Comparison of ENCODE assay signal across 23 cellular contexts in genomic region chrX:118370921-118371624, GRCh38. TPM values are rescaled to one million over a fixed set of nuclear protein-coding genes. Genes with fewer than 3 reads are reported as not detected.
A peak's percentile ranks its signal among the peaks of the same experiment; 100 is the strongest.
DNase-seq lines count a peak whose midpoint lies in the region; ATAC-seq and TF ChIP-seq lines count a peak whose summit lies in the region.
"Had no signal": no experiment of that assay in that cellular context is flagged by ENCODE, and none has a peak within 500 bp of the region (broad histone marks: within the 10 kb centered on the region; RNA-seq: fewer than 3 reads in every experiment).

No MANE protein-coding gene starts in this region.

- no peaks in the 10 kb centered on the region for H3K36me3 ChIP-seq in fibroblast of lung (ENCODE audit: control insufficient read depth, insufficient read depth, low read length)
- H3K36me3 ChIP-seq: BLaER1, left ventricle myocardium inferior, neural progenitor cell, upper lobe of right lung had no signal

- H4K20me1 ChIP-seq in fibroblast of lung (ENCODE audit: control insufficient read depth, extremely low read depth, insufficient read depth, low read length), result no peaks in the 10 kb centered on the region
- H4K20me1 ChIP-seq: BLaER1 had no signal

- TF ChIP-seq CTCF in fibroblast of lung (conservative IDR thresholded peaks at IDR 0.05 in 1 of 2, IDR thresholded peaks at IDR 0.05 in 1 of 2; ENCODE audit: low read depth in 1 of 2, low read length in 2 of 2) (no peak), osteocyte (IDR thresholded peaks at IDR 0.05) (no peak)

- peaks cover 5% of the 10 kb centered on the region for H3K4me1 Mint-ChIP-seq in activated naive CD4-positive, alpha-beta T cell treated with anti-CD3 and anti-CD28 coated beads, Interleukin-2, amount 50 U/mL, for 24 hours
- peaks cover 39% of the 10 kb centered on the region for H3K4me1 Mint-ChIP-seq in osteocyte (ENCODE audit: unreplicated experiment)
- H3K4me1 Mint-ChIP-seq: central memory CD8-positive, alpha-beta T cell had no signal

- peaks cover 9% of the 10 kb centered on the region for H3K79me2 ChIP-seq in fibroblast of lung (ENCODE audit: control insufficient read depth, insufficient read depth, low read length)

- no peak overlapping the region for H2AFZ ChIP-seq in fibroblast of lung (ENCODE audit: low read length)
- H2AFZ ChIP-seq: neural progenitor cell had no signal

- ATAC-seq in activated naive CD4-positive, alpha-beta T cell treated with anti-CD3 and anti-CD28 coated beads, Interleukin-2, amount 50 U/mL, for 72 hours, result no peak
- ATAC-seq: mucosa of descending colon, upper lobe of right lung, WTC11 had no signal

- H3K9ac ChIP-seq in fibroblast of lung (ENCODE audit: insufficient read depth, low read length), result no peak overlapping the region
- H3K9ac ChIP-seq: BLaER1, KMS-11, neural progenitor cell had no signal

- no peak overlapping the region for H3K4me2 ChIP-seq in fibroblast of lung (ENCODE audit: extremely low read depth, insufficient read depth, low read length)
- H3K4me2 ChIP-seq: BLaER1, KMS-11, neural progenitor cell had no signal

- no peak overlapping the region for H3K4me3 Mint-ChIP-seq in activated naive CD4-positive, alpha-beta T cell treated with anti-CD3 and anti-CD28 coated beads, Interleukin-2, amount 50 U/mL, for 24 hours
- H3K4me3 Mint-ChIP-seq in osteocyte (ENCODE audit: unreplicated experiment), result peak overlapping the region; percentile 23
- H3K4me3 Mint-ChIP-seq: central memory CD8-positive, alpha-beta T cell; neural progenitor cell; WTC11 had no signal

- H3K27me3 Mint-ChIP-seq in activated naive CD4-positive, alpha-beta T cell treated with anti-CD3 and anti-CD28 coated beads, Interleukin-2, amount 50 U/mL, for 24 hours, result no peaks in the 10 kb centered on the region
- H3K27me3 Mint-ChIP-seq in osteocyte (ENCODE audit: unreplicated experiment), result no peaks in the 10 kb centered on the region
- H3K27me3 Mint-ChIP-seq: central memory CD8-positive, alpha-beta T cell had no signal

- H3K9me3 Mint-ChIP-seq in activated naive CD4-positive, alpha-beta T cell treated with anti-CD3 and anti-CD28 coated beads, Interleukin-2, amount 50 U/mL, for 24 hours, result no peaks in the 10 kb centered on the region
- no peaks in the 10 kb centered on the region for H3K9me3 Mint-ChIP-seq in activated naive CD4-positive, alpha-beta T cell treated with anti-CD3 and anti-CD28 coated beads, Interleukin-2, amount 50 U/mL, for 72 hours
- H3K9me3 Mint-ChIP-seq in osteocyte (ENCODE audit: unreplicated experiment), result no peaks in the 10 kb centered on the region
- H3K9me3 Mint-ChIP-seq: central memory CD8-positive, alpha-beta T cell; WTC11 had no signal

- H3K27ac Mint-ChIP-seq in activated naive CD4-positive, alpha-beta T cell treated with anti-CD3 and anti-CD28 coated beads, Interleukin-2, amount 50 U/mL, for 24 hours, result peak overlapping the region; percentile 15
- H3K27ac Mint-ChIP-seq in activated naive CD4-positive, alpha-beta T cell treated with anti-CD3 and anti-CD28 coated beads, Interleukin-2, amount 50 U/mL, for 72 hours, result no peak overlapping the region
- H3K27ac Mint-ChIP-seq in osteocyte (ENCODE audit: unreplicated experiment), result peak overlapping the region; percentile 72
- H3K27ac Mint-ChIP-seq: neural progenitor cell, WTC11 had no signal

- H3K27ac ChIP-seq in fibroblast of lung (ENCODE audit: insufficient read depth, low read length), result peak overlapping the region; percentile 14
- H3K27ac ChIP-seq: 22Rv1, BLaER1, KMS-11, left ventricle myocardium inferior, neural progenitor cell, spleen, upper lobe of right lung had no signal

- H3K27me3 ChIP-seq in fibroblast of lung (ENCODE audit: control insufficient read depth, insufficient read depth, low read length), result no peaks in the 10 kb centered on the region
- H3K27me3 ChIP-seq: BLaER1, neural progenitor cell, spleen, upper lobe of right lung had no signal

- DNase-seq in activated naive CD4-positive, alpha-beta T cell treated with anti-CD3 and anti-CD28 coated beads, Interleukin-2, amount 50 U/mL, for 72 hours (ENCODE audit: low spot score in 2 of 2), result no peak
- DNase-seq in M059J (ENCODE audit: low read depth) (peak; percentile 29), fibroblast of lung (ENCODE audit: low read depth in 2 of 2) (peak; percentile 41 to 63), osteocyte (ENCODE audit: extremely low spot score, unreplicated experiment) (no peak), NCI-H1105 treated with DMSO at 0.1 percent for 48 hours (lab: John Stamatoyannopoulos, UW) (no peak), Ammon's horn (ENCODE audit: low spot score) (no peak), erythroblast (lab: John Stamatoyannopoulos, UW) (no peak)
- DNase-seq: activated CD4-positive, alpha-beta T cell treated with anti-CD3 and anti-CD28 coated beads, Interleukin-2, amount 50 U/mL, for 4 hours; activated gamma-delta T cell; left ventricle myocardium inferior; mucosa of descending colon; NCI-H2107; NCI-H510A treated with DMSO at 0.1 percent for 48 hours; spleen; stimulated activated CD4-positive, alpha-beta T cell treated with anti-CD3 and anti-CD28 coated beads, Interleukin-4, amount 100 ng/mL, for 4 hours; upper lobe of right lung had no signal

- H3K4me3 ChIP-seq in fibroblast of lung (replicated peaks in 1 of 4; ENCODE audit: control extremely low read depth in 1 of 4, insufficient read depth in 1 of 4, low read depth in 3 of 4, low read length in 4 of 4), result no peak overlapping the region
- H3K4me3 ChIP-seq: BLaER1, left ventricle myocardium inferior, mucosa of descending colon, neural progenitor cell, spleen, upper lobe of right lung had no signal

- no peak for TF ChIP-seq POLR2A in erythroblast (IDR thresholded peaks at IDR 0.05; ENCODE audit: low read length)

- H3K36me3 Mint-ChIP-seq in activated naive CD4-positive, alpha-beta T cell treated with anti-CD3 and anti-CD28 coated beads, Interleukin-2, amount 50 U/mL, for 24 hours, result peaks cover 1% of the 10 kb centered on the region
- no peaks in the 10 kb centered on the region for H3K36me3 Mint-ChIP-seq in activated naive CD4-positive, alpha-beta T cell treated with anti-CD3 and anti-CD28 coated beads, Interleukin-2, amount 50 U/mL, for 72 hours
- H3K36me3 Mint-ChIP-seq in osteocyte (ENCODE audit: unreplicated experiment), result peaks cover 8% of the 10 kb centered on the region

- H3K4me1 ChIP-seq in fibroblast of lung (ENCODE audit: control insufficient read depth, extremely low read depth, insufficient read depth, low read length), result peaks cover 2% of the 10 kb centered on the region
- H3K4me1 ChIP-seq: BLaER1, spleen, upper lobe of right lung had no signal

- no peaks in the 10 kb centered on the region for H3K9me3 ChIP-seq in fibroblast of lung (ENCODE audit: control insufficient read depth, insufficient read depth, low read depth, low read length)
- H3K9me3 ChIP-seq: BLaER1, left ventricle myocardium inferior, mucosa of descending colon, spleen, upper lobe of right lung had no signal

RNA-seq across cellular contexts. Expression of gene WDR44, which starts 25.2 kb away (rescaled TPM):
- 1 to 10 TPM; 8.0 TPM for total RNA-seq in activated naive CD4-positive, alpha-beta T cell treated with anti-CD3 and anti-CD28 coated beads, Interleukin-2, amount 50 U/mL, for 72 hours
- total RNA-seq in M059J (2014; rRNA removed; shearing (Covaris generic)), result 25.0 and 38.0 TPM in 2 replicates
- 12.1 and 15.0 TPM in 2 replicates for total RNA-seq in fibroblast of lung
- polyA plus RNA-seq in fibroblast of lung, result 20.6 and 22.8 TPM in 2 replicates
- polyA plus RNA-seq in fibroblast of lung (2012), result 10.4 and 11.6 TPM in 2 replicates
- 2.5 and 4.7 TPM in 2 replicates for polyA minus RNA-seq in fibroblast of lung (ENCODE audit: low replicate concordance)
- 29.4 and 31.1 TPM in 2 replicates for total RNA-seq in osteocyte

Comparison
In these comparisons a context has a peak if more than half of its experiments do, and no peak if none do; other contexts are left out.
1. H3K27ac Mint-ChIP-seq: peak in activated naive CD4-positive, alpha-beta T cell treated with anti-CD3 and anti-CD28 coated beads, Interleukin-2, amount 50 U/mL, for 24 hours (single experiment) and osteocyte (single experiment); none in activated naive CD4-positive, alpha-beta T cell treated with anti-CD3 and anti-CD28 coated beads, Interleukin-2, amount 50 U/mL, for 72 hours (0 of 2).
2. DNase-seq: peak in M059J (single experiment) and fibroblast of lung (2 of 2); none in activated naive CD4-positive, alpha-beta T cell treated with anti-CD3 and anti-CD28 coated beads, Interleukin-2, amount 50 U/mL, for 72 hours (0 of 2), osteocyte (single experiment), NCI-H1105 treated with DMSO at 0.1 percent for 48 hours (single experiment), Ammon's horn (single experiment) and erythroblast (0 of 2).